1 cellular context compared by ENCODE assay signal in genomic region chr9:136132500-136133050, GRCh38.
TF ChIP-seq lines count a peak whose summit lies in the region.

No MANE protein-coding gene starts in this region.

TF ChIP-seq in A549, 52 proteins besides CTCF, POLR2A, EP300 and RAD21 (continued from another document):
- TF ChIP-seq ESRRA (IDR thresholded peaks at IDR 0.05; ENCODE audit: borderline replicate concordance, low read length) (no peak), NFE2L2 (conservative IDR thresholded peaks at IDR 0.05; ENCODE audit: low read length) (no peak), FOSB (CRISPR knock-in tag; IDR thresholded peaks at IDR 0.05) (no peak), HDAC2 (IDR thresholded peaks at IDR 0.05) (no peak), ATOH8 (CRISPR knock-in tag; IDR thresholded peaks at IDR 0.05; ENCODE audit: low read depth) (no peak)
